1 cellular context compared by ENCODE assay signal in genomic region chr4:151052785-151053184, GRCh38.
TF ChIP-seq lines count a peak whose summit lies in the region.

No MANE protein-coding gene starts in this region.

TF ChIP-seq in GM12878, 131 proteins besides CTCF, POLR2A, EP300 and RAD21 (continued from another document):
- TF ChIP-seq PKNOX1 (IDR thresholded peaks at IDR 0.05) (no peak), BCL3 (IDR thresholded peaks at IDR 0.05; ENCODE audit: borderline replicate concordance, insufficient read depth, low read depth, low read length, poor library complexity, severe bottlenecking) (no peak), ZBTB40 (IDR thresholded peaks at IDR 0.05; ENCODE audit: borderline replicate concordance) (no peak), ZNF592 (IDR thresholded peaks at IDR 0.05) (no peak), HSF1 (IDR thresholded peaks at IDR 0.05; ENCODE audit: low read depth, low read length) (no peak), EED (IDR thresholded peaks at IDR 0.05; ENCODE audit: low read depth) (no peak), MTA2 (IDR thresholded peaks at IDR 0.05; ENCODE audit: low read depth) (no peak), SMAD1 (IDR thresholded peaks at IDR 0.05; ENCODE audit: low read depth, partially characterized antibody) (no peak), BCL11A (IDR thresholded peaks at IDR 0.05; ENCODE audit: low read depth, low read length) (no peak), E4F1 (IDR thresholded peaks at IDR 0.05; ENCODE audit: borderline replicate concordance, partially characterized antibody) (no peak), ESRRA (IDR thresholded peaks at IDR 0.05; ENCODE audit: low read length) (no peak), ZNF207 (IDR thresholded peaks at IDR 0.05; ENCODE audit: borderline replicate concordance) (no peak), MEF2B (IDR thresholded peaks at IDR 0.05; ENCODE audit: partially characterized antibody, poor library complexity, severe bottlenecking) (no peak), RELB (IDR thresholded peaks at IDR 0.05; ENCODE audit: low read depth) (no peak)
TF ChIP-seq in GM12878: peak in this region for 0.
